ENCODE assay signal across 20 cellular contexts in genomic region chr3:147654827-147655226, GRCh38.
A peak's percentile ranks its signal among the peaks of the same experiment; 100 is the strongest.
DNase-seq lines count a peak whose midpoint lies in the region; ATAC-seq and TF ChIP-seq lines count a peak whose summit lies in the region.
"Had no signal": no experiment of that assay in that cellular context is flagged by ENCODE, and none has a peak within 500 bp of the region (broad histone marks: within the 10 kb centered on the region; RNA-seq: fewer than 3 reads in every experiment).

No MANE protein-coding gene starts in this region.

- H3K4me1 Mint-ChIP-seq in activated CD4-positive, alpha-beta memory T cell treated with anti-CD3 and anti-CD28 coated beads, Interleukin-2, amount 10 ng/mL, durations not matched to agents 7 days and 5 days, result no peaks in the 10 kb centered on the region
- H3K4me1 Mint-ChIP-seq: naive B cell had no signal

- H4K20me1 ChIP-seq in osteoblast (ENCODE audit: insufficient read depth, low read length), result no peaks in the 10 kb centered on the region

- TF ChIP-seq CTCF in osteoblast (IDR thresholded peaks at IDR 0.05; ENCODE audit: extremely low read depth, low read depth, low read length) (no peak), BE2C (IDR thresholded peaks at IDR 0.05; ENCODE audit: low read depth, low read length) (no peak)

- H3K4me3 ChIP-seq in osteoblast (ENCODE audit: insufficient read depth, low read length) (no peak overlapping the region), BE2C (ENCODE audit: low read depth, low read length) (no peak overlapping the region)
- H3K4me3 ChIP-seq: adrenal gland, pancreas had no signal

- ATAC-seq in HG03457 (IDR thresholded peaks at IDR 0.05; ENCODE audit: unreplicated experiment), result no peak
- ATAC-seq: CD8-positive, alpha-beta T cell had no signal

- no peaks in the 10 kb centered on the region for H3K27me3 ChIP-seq in osteoblast (ENCODE audit: insufficient read depth, low read length)
- H3K27me3 ChIP-seq in BE2C, result no peaks in the 10 kb centered on the region
- H3K27me3 ChIP-seq: adrenal gland, pancreas had no signal

- no peaks in the 10 kb centered on the region for H3K27me3 Mint-ChIP-seq in activated CD4-positive, alpha-beta memory T cell treated with anti-CD3 and anti-CD28 coated beads, Interleukin-2, amount 10 ng/mL, durations not matched to agents 7 days and 5 days
- H3K27me3 Mint-ChIP-seq: naive B cell had no signal

- no peak overlapping the region for H3K4me3 Mint-ChIP-seq in activated CD4-positive, alpha-beta memory T cell treated with anti-CD3 and anti-CD28 coated beads, Interleukin-2, amount 10 ng/mL, durations not matched to agents 7 days and 5 days
- H3K4me3 Mint-ChIP-seq: CD8-positive, alpha-beta T cell; naive B cell had no signal

- no peak overlapping the region for H3K27ac Mint-ChIP-seq in activated CD4-positive, alpha-beta memory T cell treated with anti-CD3 and anti-CD28 coated beads, Interleukin-2, amount 10 ng/mL, durations not matched to agents 7 days and 5 days
- H3K27ac Mint-ChIP-seq: CD8-positive, alpha-beta T cell; naive B cell had no signal

- peaks cover 3% of the 10 kb centered on the region for H3K9me3 Mint-ChIP-seq in activated CD4-positive, alpha-beta memory T cell treated with anti-CD3 and anti-CD28 coated beads, Interleukin-2, amount 10 ng/mL, durations not matched to agents 7 days and 5 days

- CTCF ChIA-PET in activated CD4-positive, alpha-beta memory T cell treated with anti-CD3 and anti-CD28 coated beads, Interleukin-2, amount 10 ng/mL, durations not matched to agents 7 days and 5 days (lab: Charles Lee), result no interaction called here

- H3K27ac ChIP-seq in osteoblast (ENCODE audit: low read depth, low read length), result peak overlapping the region; percentile 58
- H3K27ac ChIP-seq: adrenal gland, pancreas, RWPE1 had no signal

- H3K36me3 Mint-ChIP-seq in activated CD4-positive, alpha-beta memory T cell treated with anti-CD3 and anti-CD28 coated beads, Interleukin-2, amount 10 ng/mL, durations not matched to agents 7 days and 5 days (ENCODE audit: low read depth), result no peaks in the 10 kb centered on the region
- H3K36me3 Mint-ChIP-seq: CD8-positive, alpha-beta T cell; naive B cell had no signal

- peaks cover 44% of the 10 kb centered on the region for H3K4me1 ChIP-seq in osteoblast (ENCODE audit: insufficient read depth, low read length)
- H3K4me1 ChIP-seq in BE2C, result peaks cover 2% of the 10 kb centered on the region
- H3K4me1 ChIP-seq: pancreas had no signal

- H3K36me3 ChIP-seq in osteoblast (ENCODE audit: insufficient read depth, low read length) (no peaks in the 10 kb centered on the region), BE2C (no peaks in the 10 kb centered on the region)
- H3K36me3 ChIP-seq: adrenal gland, pancreas had no signal

- no peak overlapping the region for H2AFZ ChIP-seq in osteoblast (ENCODE audit: low read length)

- H3K9me3 ChIP-seq in osteoblast (ENCODE audit: low read depth, low read length), result no peaks in the 10 kb centered on the region
- H3K9me3 ChIP-seq in BE2C, result no peaks in the 10 kb centered on the region
- H3K9me3 ChIP-seq: adrenal gland, pancreas had no signal

- H3K79me2 ChIP-seq in osteoblast (ENCODE audit: insufficient read depth, low read length), result no peaks in the 10 kb centered on the region

- H3K4me2 ChIP-seq in osteoblast (ENCODE audit: insufficient read depth, low read length), result peak overlapping the region; percentile 25

- POLR2A ChIA-PET in activated CD4-positive, alpha-beta memory T cell treated with anti-CD3 and anti-CD28 coated beads, Interleukin-2, amount 10 ng/mL, durations not matched to agents 7 days and 5 days (lab: Charles Lee), result no interaction called here

- peak; percentile 55 for DNase-seq in EH (ENCODE audit: low read depth)
- peak; percentile 27 for DNase-seq in NCI-H226
- peak; percentile 14 for DNase-seq in fibroblast of gingiva (ENCODE audit: low read depth)
- no peak for DNase-seq in osteoblast (ENCODE audit: insufficient read length, low spot score, missing footprints)
- DNase-seq in activated CD4-positive, alpha-beta memory T cell treated with anti-CD3 and anti-CD28 coated beads, Interleukin-2, amount 10 ng/mL, durations not matched to agents 7 days and 5 days, result no peak
- no peak for DNase-seq in stimulated activated CD4-positive, alpha-beta T cell treated with anti-CD3 and anti-CD28 coated beads, Interleukin-2, amount 100 ng/mL, for 24 hours
- no peak for DNase-seq in BE2C
- DNase-seq: activated CD4-positive, alpha-beta T cell treated with anti-CD3 and anti-CD28 coated beads for 4 hours; CD8-positive, alpha-beta T cell; DMS53; effector memory CD4-positive, alpha-beta T cell; KG1; naive B cell; NCI-H1105; NCI-H510A treated with DMSO at 0.1 percent for 48 hours; pancreas; stimulated activated CD4-positive, alpha-beta T cell treated with anti-CD3 and anti-CD28 coated beads, Interleukin-4, amount 100 ng/mL, for 24 hours had no signal

Comparison
In these comparisons a context has a peak if more than half of its experiments do, and no peak if none do; other contexts are left out.
1. DNase-seq: peak in EH (single experiment), NCI-H226 (single experiment) and fibroblast of gingiva (single experiment); none in osteoblast (single experiment), activated CD4-positive, alpha-beta memory T cell treated with anti-CD3 and anti-CD28 coated beads, Interleukin-2, amount 10 ng/mL, durations not matched to agents 7 days and 5 days (single experiment), stimulated activated CD4-positive, alpha-beta T cell treated with anti-CD3 and anti-CD28 coated beads, Interleukin-2, amount 100 ng/mL, for 24 hours (0 of 2) and BE2C (single experiment).